In genomic region chr5:147551677-147552076, GRCh38 we compare ENCODE assay signal across 19 cellular contexts.
"Had no signal": no experiment of that assay in that cellular context is flagged by ENCODE, and none has a peak within 500 bp of the region (broad histone marks: within the 10 kb centered on the region; RNA-seq: fewer than 3 reads in every experiment).

No MANE protein-coding gene starts in this region.

- H3K27me3 ChIP-seq: adrenal gland, spleen had no signal

- H3K4me1 ChIP-seq: adrenal gland, spleen had no signal

- H3K27ac ChIP-seq: adrenal gland, spleen had no signal

- H3K36me3 ChIP-seq: adrenal gland, prostate gland, spleen had no signal

- DNase-seq: activated CD4-positive, alpha-beta T cell treated with anti-CD3 and anti-CD28 coated beads, Interleukin-2, amount 10 ng/mL, durations not matched to agents 24 days and 14 days; activated CD8-positive, alpha-beta memory T cell treated with anti-CD3 and anti-CD28 coated beads, Interleukin-2, amount 50 U/mL, for 4 hours; activated CD8-positive, alpha-beta T cell treated with anti-CD3 and anti-CD28 coated beads, Interleukin-2, amount 10 ng/mL, durations not matched to agents 7 days and 5 days; activated effector memory CD4-positive, alpha-beta T cell treated with anti-CD3 and anti-CD28 coated beads, Interleukin-2, amount 50 U/mL, for 16 hours; activated T-cell treated with anti-CD3 and anti-CD28 coated beads, Interleukin-2, amount 50 U/mL, for 48 hours; adrenal gland; caudate nucleus; effector CD4-positive, alpha-beta T cell; mesendoderm; nephron progenitor cell; spleen; T-helper 2 cell had no signal

- ATAC-seq: activated CD8-positive, alpha-beta T cell treated with anti-CD3 and anti-CD28 coated beads, Interleukin-2, amount 10 ng/mL, durations not matched to agents 7 days and 5 days; left lobe of liver; sciatic nerve; WTC11 had no signal

- FAIRE-seq: frontal cortex, islet of Langerhans had no signal

- H3K9me3 ChIP-seq: adrenal gland, prostate gland had no signal

- H3K4me3 ChIP-seq: adrenal gland, coronary artery, prostate gland, spleen had no signal
